In the genomic region with DNA sequence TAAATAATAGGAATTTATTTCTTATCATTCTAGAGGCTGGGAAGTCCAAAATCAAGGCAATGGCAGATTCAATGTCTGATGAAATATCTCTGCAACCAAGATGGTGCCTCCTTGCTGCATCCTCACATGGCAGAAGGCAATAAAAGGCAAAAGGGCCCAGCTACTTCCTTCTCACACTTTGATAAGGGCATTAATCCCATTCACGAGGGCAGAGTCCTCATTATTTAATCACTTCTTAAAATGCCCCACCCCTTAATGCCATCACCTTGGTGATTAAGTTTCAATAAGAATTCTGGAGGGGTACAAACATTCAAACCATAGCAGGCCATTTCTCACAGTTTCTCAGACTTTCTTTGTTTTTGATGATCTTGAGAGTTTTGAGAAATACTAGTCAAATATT, we compare ENCODE assay signal across 35 cellular contexts.
"Had no signal": no experiment of that assay in that cellular context is flagged by ENCODE, and none has a peak within 500 bp of the region (broad histone marks: within the 10 kb centered on the region; RNA-seq: fewer than 3 reads in every experiment).

No MANE protein-coding gene starts in this region.

- H3K27me3 ChIP-seq: MG63 had no signal

- H3K4me3 ChIP-seq: MG63 had no signal

- H3K36me3 ChIP-seq: MG63 had no signal

- H3K9ac ChIP-seq: KMS-11 had no signal

- H3K9me3 ChIP-seq: MG63 had no signal

- DNase-seq: Karpas-422, Kasumi-1, KG1, MG63, MM.1S, MV-4-11, NCI-H1048, NCI-H1092, NCI-H1092 treated with DMSO at 0.1 percent for 48 hours, NCI-H1105, NCI-H1105 treated with DMSO at 0.1 percent for 48 hours, NCI-H1417, NCI-H1417 treated with DMSO at 0.1 percent for 48 hours, NCI-H1436, NCI-H1436 treated with DMSO at 0.1 percent for 48 hours, NCI-H146, NCI-H1694, NCI-H1694 treated with DMSO at 0.1 percent for 48 hours, NCI-H187, NCI-H187 treated with DMSO at 0.1 percent for 48 hours, NCI-H1930, NCI-H2029, NCI-H2029 treated with DMSO at 0.1 percent for 48 hours, NCI-H2081, NCI-H2081 treated with DMSO at 0.1 percent for 48 hours, NCI-H2107, NCI-H2171, NCI-H2171 treated with DMSO at 0.1 percent for 48 hours, NCI-H2227 treated with DMSO at 0.1 percent for 48 hours, NCI-H226, NCI-H345, NCI-H446, NCI-H446 treated with DMSO at 0.1 percent for 48 hours, NCI-H510A had no signal

- H3K4me2 ChIP-seq: KMS-11 had no signal

- H3K27ac ChIP-seq: KMS-11 had no signal
